ENCODE assay signal across 18 cellular contexts in the genomic region with DNA sequence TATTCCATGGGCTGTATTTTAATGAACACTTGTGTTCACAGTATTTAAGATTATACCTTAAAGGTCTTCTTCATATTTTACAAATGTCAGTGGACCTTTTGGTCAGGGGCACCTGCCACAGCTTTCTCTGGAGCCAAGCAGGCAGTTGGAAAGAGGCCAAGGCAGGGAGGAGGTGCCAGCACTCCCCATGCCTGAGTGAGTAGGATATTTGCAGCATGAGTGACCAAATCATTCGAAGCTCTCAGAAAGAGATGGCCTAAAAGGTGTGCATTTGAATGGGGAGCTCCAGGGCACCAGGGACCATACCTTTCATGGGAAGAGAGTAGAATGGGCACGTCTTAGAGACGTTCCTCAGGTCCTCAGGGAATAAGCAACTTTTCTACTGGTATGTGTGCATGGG.
DNase-seq lines count a peak whose midpoint lies in the region; ATAC-seq, FAIRE-seq and TF ChIP-seq lines count a peak whose summit lies in the region.
"Had no signal": no experiment of that assay in that cellular context is flagged by ENCODE, and none has a peak within 500 bp of the region (broad histone marks: within the 10 kb centered on the region; RNA-seq: fewer than 3 reads in every experiment).

No MANE protein-coding gene starts in this region.

- H3K4me1 Mint-ChIP-seq in activated CD4-positive, alpha-beta T cell treated with anti-CD3 and anti-CD28 coated beads, Interleukin-2, amount 10 ng/mL, durations not matched to agents 7 days and 5 days: no peaks in the 10 kb centered on the region
- H3K4me1 Mint-ChIP-seq: CD4-positive, CD25-positive, alpha-beta regulatory T cell; stimulated activated effector memory CD8-positive, alpha-beta T cell treated with anti-CD3 and anti-CD28 coated beads, Interleukin-12 subunit alpha, Interleukin-12 subunit beta, amount 100 ng/mL, for 72 hours had no signal

- no peaks in the 10 kb centered on the region for H3K9me3 Mint-ChIP-seq in activated CD4-positive, alpha-beta T cell treated with anti-CD3 and anti-CD28 coated beads, Interleukin-2, amount 10 ng/mL, durations not matched to agents 7 days and 5 days
- H3K9me3 Mint-ChIP-seq: CD4-positive, CD25-positive, alpha-beta regulatory T cell; stimulated activated effector memory CD8-positive, alpha-beta T cell treated with anti-CD3 and anti-CD28 coated beads, Interleukin-12 subunit alpha, Interleukin-12 subunit beta, amount 100 ng/mL, for 72 hours had no signal

- peak; percentile 19 for DNase-seq in Daoy (ENCODE audit: low read depth)
- DNase-seq in NCI-H2171 (lab: John Stamatoyannopoulos, UW): peak; percentile 25
- DNase-seq in esophagus squamous epithelium (lab: John Stamatoyannopoulos, UW): no peak
- DNase-seq in T-helper 2 cell: no peak
- no peak for DNase-seq in frontal cortex (ENCODE audit: low spot score in 2 of 2)
- DNase-seq in activated CD4-positive, alpha-beta T cell treated with anti-CD3 and anti-CD28 coated beads, Interleukin-2, amount 10 ng/mL, durations not matched to agents 7 days and 5 days: no peak
- DNase-seq: activated T-cell treated with anti-CD3 and anti-CD28 coated beads for 4 hours; CD4-positive, CD25-positive, alpha-beta regulatory T cell; foreskin fibroblast; left colon; NCI-H187 treated with DMSO at 0.1 percent for 48 hours; nucleus accumbens; WERI-Rb-1 had no signal

- no peak overlapping the region for H3K4me3 Mint-ChIP-seq in activated CD4-positive, alpha-beta T cell treated with anti-CD3 and anti-CD28 coated beads, Interleukin-2, amount 10 ng/mL, durations not matched to agents 7 days and 5 days
- H3K4me3 Mint-ChIP-seq: CD4-positive, CD25-positive, alpha-beta regulatory T cell; stimulated activated effector memory CD8-positive, alpha-beta T cell treated with anti-CD3 and anti-CD28 coated beads, Interleukin-12 subunit alpha, Interleukin-12 subunit beta, amount 100 ng/mL, for 72 hours had no signal

- no peak for ATAC-seq in HG02884 (IDR thresholded peaks at IDR 0.05; ENCODE audit: unreplicated experiment)
- ATAC-seq: left colon; stimulated activated effector memory CD8-positive, alpha-beta T cell treated with anti-CD3 and anti-CD28 coated beads, Interleukin-12 subunit alpha, Interleukin-12 subunit beta, amount 100 ng/mL, for 72 hours had no signal

- H3K9me3 ChIP-seq in esophagus squamous epithelium (no peaks in the 10 kb centered on the region), parathyroid adenoma (ENCODE audit: control insufficient read depth, low read length) (no peaks in the 10 kb centered on the region)
- H3K9me3 ChIP-seq: SJCRH30 had no signal

- FAIRE-seq in frontal cortex (lab: Jason Lieb, UNC): no peak

- no peak overlapping the region for H2AFZ ChIP-seq in parathyroid adenoma

- H3K4me2 ChIP-seq in parathyroid adenoma (ENCODE audit: low read length): peak overlapping the region; percentile 50

- POLR2A ChIA-PET in activated CD4-positive, alpha-beta T cell treated with anti-CD3 and anti-CD28 coated beads, Interleukin-2, amount 10 ng/mL, durations not matched to agents 7 days and 5 days (lab: Charles Lee): no interaction called here

- peak overlapping the region in 3 of 4 donors; percentile 40 to 65 (median 60) for H3K27ac ChIP-seq in esophagus squamous epithelium
- peak overlapping the region; percentile 93 for H3K27ac ChIP-seq in parathyroid adenoma
- H3K27ac ChIP-seq: SJCRH30, WERI-Rb-1 had no signal

- no peak overlapping the region for H3K9ac ChIP-seq in parathyroid adenoma

- H3K36me3 Mint-ChIP-seq in activated CD4-positive, alpha-beta T cell treated with anti-CD3 and anti-CD28 coated beads, Interleukin-2, amount 10 ng/mL, durations not matched to agents 7 days and 5 days (ENCODE audit: low read depth): peaks cover 5% of the 10 kb centered on the region
- H3K36me3 Mint-ChIP-seq: stimulated activated effector memory CD8-positive, alpha-beta T cell treated with anti-CD3 and anti-CD28 coated beads, Interleukin-12 subunit alpha, Interleukin-12 subunit beta, amount 100 ng/mL, for 72 hours had no signal

- TF ChIP-seq POLR2A in esophagus squamous epithelium (IDR thresholded peaks at IDR 0.05): no peak

- no peaks in the 10 kb centered on the region for H3K27me3 Mint-ChIP-seq in activated CD4-positive, alpha-beta T cell treated with anti-CD3 and anti-CD28 coated beads, Interleukin-2, amount 10 ng/mL, durations not matched to agents 7 days and 5 days
- H3K27me3 Mint-ChIP-seq: CD4-positive, CD25-positive, alpha-beta regulatory T cell had no signal

- CTCF ChIA-PET in activated CD4-positive, alpha-beta T cell treated with anti-CD3 and anti-CD28 coated beads, Interleukin-2, amount 10 ng/mL, durations not matched to agents 7 days and 5 days (lab: Charles Lee): no interaction called here

- TF ChIP-seq CTCF in esophagus squamous epithelium (IDR thresholded peaks at IDR 0.05) (no peak), parathyroid adenoma (IDR thresholded peaks at IDR 0.05) (no peak)

- no peaks in the 10 kb centered on the region for H3K27me3 ChIP-seq in esophagus squamous epithelium
- H3K27me3 ChIP-seq in parathyroid adenoma (ENCODE audit: control insufficient read depth, insufficient read depth, low read length): no peaks in the 10 kb centered on the region
- H3K27me3 ChIP-seq: dorsolateral prefrontal cortex, SJCRH30 had no signal

- 69 to 71% methylated on average over 2 to 3 of the region's 3 CpGs for WGBS in esophagus squamous epithelium, 2 donors

- H3K4me3 ChIP-seq in esophagus squamous epithelium: no peak overlapping the region
- H3K4me3 ChIP-seq in parathyroid adenoma (ENCODE audit: low read depth, low read length): no peak overlapping the region
- H3K4me3 ChIP-seq: dorsolateral prefrontal cortex, SJCRH30 had no signal

- H3K4me1 ChIP-seq in esophagus squamous epithelium: peaks cover 0 to 47% (median 3%) of the 10 kb centered on the region in 3 donors
- H3K4me1 ChIP-seq in parathyroid adenoma: peaks cover 61% of the 10 kb centered on the region

- H3K27ac Mint-ChIP-seq in activated CD4-positive, alpha-beta T cell treated with anti-CD3 and anti-CD28 coated beads, Interleukin-2, amount 10 ng/mL, durations not matched to agents 7 days and 5 days: no peak overlapping the region
- H3K27ac Mint-ChIP-seq: CD4-positive, CD25-positive, alpha-beta regulatory T cell; stimulated activated effector memory CD8-positive, alpha-beta T cell treated with anti-CD3 and anti-CD28 coated beads, Interleukin-12 subunit alpha, Interleukin-12 subunit beta, amount 100 ng/mL, for 72 hours had no signal

- intact Hi-C loops in esophagus squamous epithelium (cut with DNase I): no loop called here

- H3K36me3 ChIP-seq in esophagus squamous epithelium: peaks cover 0 to 64% (median 0%) of the 10 kb centered on the region in 3 donors
- H3K36me3 ChIP-seq in parathyroid adenoma (ENCODE audit: control insufficient read depth, insufficient read depth, low read length): no peaks in the 10 kb centered on the region
- H3K36me3 ChIP-seq: SJCRH30 had no signal

- H3K79me2 ChIP-seq in parathyroid adenoma: no peaks in the 10 kb centered on the region

Comparison
In these comparisons a context has a peak if more than half of its experiments do, and no peak if none do; other contexts are left out.
1. DNase-seq: peak in Daoy (single experiment) and NCI-H2171 (single experiment); none in esophagus squamous epithelium (single experiment), T-helper 2 cell (0 of 5), frontal cortex (0 of 2) and activated CD4-positive, alpha-beta T cell treated with anti-CD3 and anti-CD28 coated beads, Interleukin-2, amount 10 ng/mL, durations not matched to agents 7 days and 5 days (single experiment).